In the genomic region with DNA sequence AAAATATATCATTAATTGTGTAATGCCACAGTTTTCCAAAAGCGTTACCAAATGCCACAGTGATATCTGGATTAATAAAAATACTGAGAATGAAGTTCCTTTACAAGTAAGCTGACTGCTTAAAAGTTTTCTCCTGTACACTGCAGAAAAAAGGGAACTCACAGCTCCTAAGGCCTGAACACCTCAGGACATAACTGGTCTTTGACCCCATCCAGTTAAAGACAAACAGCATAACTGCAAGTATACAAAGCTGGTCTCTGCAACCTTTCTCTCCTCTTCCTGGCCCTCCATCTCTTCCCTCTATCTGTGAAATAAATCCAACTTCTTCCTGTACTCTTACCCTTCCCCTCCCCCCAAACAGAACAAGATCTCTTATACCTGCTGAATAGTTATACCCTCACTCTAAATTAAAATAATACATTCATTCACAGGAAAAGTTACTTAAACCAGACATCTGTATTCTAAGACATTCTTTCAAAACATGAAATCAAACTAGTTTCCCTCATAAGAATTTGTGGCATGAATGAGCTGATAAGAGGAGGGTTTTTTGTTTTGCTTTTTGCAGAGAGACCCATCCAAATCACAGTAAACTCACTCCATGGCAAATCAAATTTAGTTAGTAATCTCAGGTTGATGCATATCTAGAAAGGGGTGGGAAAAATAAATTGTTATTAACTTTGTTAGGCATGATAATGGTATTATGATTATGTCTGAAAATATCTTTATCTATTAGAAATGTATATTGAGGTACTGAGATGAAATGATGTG, we compare ENCODE assay signal across 18 cellular contexts. TPM values are rescaled to one million over a fixed set of nuclear protein-coding genes. Genes with fewer than 3 reads are reported as not detected.
DNase-seq lines count a peak whose midpoint lies in the region; ATAC-seq, FAIRE-seq and TF ChIP-seq lines count a peak whose summit lies in the region.
"Had no signal": no experiment of that assay in that cellular context is flagged by ENCODE, and none has a peak within 500 bp of the region (broad histone marks: within the 10 kb centered on the region; RNA-seq: fewer than 3 reads in every experiment).

No MANE protein-coding gene starts in this region.

- no peaks in the 10 kb centered on the region for H3K27me3 Mint-ChIP-seq in CD4-positive, CD25-positive, alpha-beta regulatory T cell
- no peaks in the 10 kb centered on the region for H3K27me3 Mint-ChIP-seq in activated T-helper 17 cell treated with anti-CD3 and anti-CD28 coated beads, Interleukin-2, amount 50 U/mL, for 72 hours
- no peaks in the 10 kb centered on the region for H3K27me3 Mint-ChIP-seq in naive thymus-derived CD4-positive, alpha-beta T cell

- no peak for ATAC-seq in CD4-positive, CD25-positive, alpha-beta regulatory T cell (ENCODE audit: low read depth in 2 of 2)
- ATAC-seq in activated T-helper 17 cell treated with anti-CD3 and anti-CD28 coated beads, Interleukin-2, amount 50 U/mL, for 72 hours (replicated peaks): no peak
- no peak for ATAC-seq in naive thymus-derived CD4-positive, alpha-beta T cell
- ATAC-seq: mucosa of descending colon, Right ventricle myocardium inferior had no signal

- TF ChIP-seq POLR2A in GM12891 (IDR thresholded peaks at IDR 0.05; ENCODE audit: low read depth, low read length): no peak

- H3K36me3 Mint-ChIP-seq in CD4-positive, CD25-positive, alpha-beta regulatory T cell: no peaks in the 10 kb centered on the region
- peaks cover 8% of the 10 kb centered on the region for H3K36me3 Mint-ChIP-seq in activated T-helper 17 cell treated with anti-CD3 and anti-CD28 coated beads, Interleukin-2, amount 50 U/mL, for 72 hours (ENCODE audit: low read depth)
- peaks cover 0 to 8% (median 5%) of the 10 kb centered on the region in 5 donors for H3K36me3 Mint-ChIP-seq in naive thymus-derived CD4-positive, alpha-beta T cell

- H3K9me3 Mint-ChIP-seq in CD4-positive, CD25-positive, alpha-beta regulatory T cell: no peaks in the 10 kb centered on the region
- H3K9me3 Mint-ChIP-seq in activated T-helper 17 cell treated with anti-CD3 and anti-CD28 coated beads, Interleukin-2, amount 50 U/mL, for 72 hours: no peaks in the 10 kb centered on the region
- peaks cover 0 to 6% (median 0%) of the 10 kb centered on the region in 11 donors for H3K9me3 Mint-ChIP-seq in naive thymus-derived CD4-positive, alpha-beta T cell

- H3K4me3 Mint-ChIP-seq in CD4-positive, CD25-positive, alpha-beta regulatory T cell: peak overlapping the region; percentile 44 to 90 (median 74)
- H3K4me3 Mint-ChIP-seq in activated T-helper 17 cell treated with anti-CD3 and anti-CD28 coated beads, Interleukin-2, amount 50 U/mL, for 72 hours: peak overlapping the region; percentile 66
- peak overlapping the region; percentile 4 to 97 (median 36) for H3K4me3 Mint-ChIP-seq in naive thymus-derived CD4-positive, alpha-beta T cell

- no peak for DNase-seq in CD4-positive, CD25-positive, alpha-beta regulatory T cell
- no peak for DNase-seq in GM12891 (ENCODE audit: insufficient read length, low spot score)
- DNase-seq in naive thymus-derived CD4-positive, alpha-beta T cell: no peak
- DNase-seq in effector CD4-positive, alpha-beta T cell: no peak
- DNase-seq in ureter (ENCODE audit: low spot score): no peak
- no peak for DNase-seq in GM19238 (ENCODE audit: insufficient read length, low spot score)
- DNase-seq in RPMI8226: no peak
- DNase-seq: activated CD8-positive, alpha-beta memory T cell treated with anti-CD3 and anti-CD28 coated beads, Interleukin-2, amount 50 U/mL, for 4 hours; GOT3; mucosa of descending colon; stimulated activated CD4-positive, alpha-beta T cell treated with anti-CD3 and anti-CD28 coated beads, Interleukin-1b, Interleukin-23, amount 100 ng/mL, for 48 hours; stimulated activated CD8-positive, alpha-beta memory T cell treated with anti-CD3 and anti-CD28 coated beads, Interleukin-4, amount 100 ng/mL, for 48 hours had no signal

- POLR2A ChIA-PET in naive thymus-derived CD4-positive, alpha-beta T cell (lab: Charles Lee): interaction anchor here (1.0 to 7.5 kb wide), 7 partner anchors 22 to 126 kb away, joined by 3 to 113 read pairs (median 9); no protein-coding TSS in a partner anchor

- H3K9me3 ChIP-seq in CD4-positive, CD25-positive, alpha-beta regulatory T cell (ENCODE audit: control insufficient read depth in 2 of 2, low read length in 2 of 2): no peaks in the 10 kb centered on the region
- no peaks in the 10 kb centered on the region for H3K9me3 ChIP-seq in naive thymus-derived CD4-positive, alpha-beta T cell (ENCODE audit: control insufficient read depth in 2 of 3, low read length in 3 of 3)
- H3K9me3 ChIP-seq: ascending aorta; BLaER1 treated with 17β-estradiol and CSF1 and Interleukin-3, amounts not matched to agents 10 nM and 100 nM; mucosa of descending colon had no signal

- peak overlapping the region; percentile 68 for H3K4me3 ChIP-seq in CD4-positive, CD25-positive, alpha-beta regulatory T cell (ENCODE audit: low read depth, low read length)
- no peak overlapping the region for H3K4me3 ChIP-seq in naive thymus-derived CD4-positive, alpha-beta T cell (ENCODE audit: low read length)
- H3K4me3 ChIP-seq: BLaER1 treated with 17β-estradiol and CSF1 and Interleukin-3, amounts not matched to agents 10 nM and 100 nM; mucosa of descending colon had no signal

- H3K27ac Mint-ChIP-seq in CD4-positive, CD25-positive, alpha-beta regulatory T cell: peak overlapping the region; percentile 76 to 97 (median 80)
- H3K27ac Mint-ChIP-seq in activated T-helper 17 cell treated with anti-CD3 and anti-CD28 coated beads, Interleukin-2, amount 50 U/mL, for 72 hours: peak overlapping the region; percentile 41
- H3K27ac Mint-ChIP-seq in naive thymus-derived CD4-positive, alpha-beta T cell: peak overlapping the region; percentile 4 to 76 (median 40)

- H3K4me1 ChIP-seq in CD4-positive, CD25-positive, alpha-beta regulatory T cell (ENCODE audit: control insufficient read depth, insufficient read depth, low read length, poor library complexity, severe bottlenecking): peaks cover 79% of the 10 kb centered on the region
- peaks cover 23 to 41% of the 10 kb centered on the region in 2 donors for H3K4me1 ChIP-seq in naive thymus-derived CD4-positive, alpha-beta T cell (ENCODE audit: control insufficient read depth in 2 of 2, insufficient read depth in 2 of 2, low read length in 2 of 2)

- peak; percentile 9 for FAIRE-seq in GM12891 (lab: Jason Lieb, UNC)
- FAIRE-seq: frontal cortex, islet of Langerhans had no signal

- intact Hi-C loops in naive thymus-derived CD4-positive, alpha-beta T cell (cut with micrococcal nuclease): no loop called here

- H3K27ac ChIP-seq in CD4-positive, CD25-positive, alpha-beta regulatory T cell (ENCODE audit: insufficient read depth, low read length, poor library complexity, severe bottlenecking): peak overlapping the region; percentile 71
- H3K27ac ChIP-seq in naive thymus-derived CD4-positive, alpha-beta T cell (ENCODE audit: low read depth, low read length): peak overlapping the region; percentile 32
- H3K27ac ChIP-seq: BLaER1 treated with 17β-estradiol and CSF1 and Interleukin-3, amounts not matched to agents 10 nM and 100 nM had no signal

- peaks cover 35 to 57% (median 47%) of the 10 kb centered on the region in 4 donors for H3K4me1 Mint-ChIP-seq in CD4-positive, CD25-positive, alpha-beta regulatory T cell
- peaks cover 44% of the 10 kb centered on the region for H3K4me1 Mint-ChIP-seq in activated T-helper 17 cell treated with anti-CD3 and anti-CD28 coated beads, Interleukin-2, amount 50 U/mL, for 72 hours
- H3K4me1 Mint-ChIP-seq in naive thymus-derived CD4-positive, alpha-beta T cell: peaks cover 49 to 62% (median 57%) of the 10 kb centered on the region in 7 donors

- H3K27me3 ChIP-seq in CD4-positive, CD25-positive, alpha-beta regulatory T cell (ENCODE audit: control insufficient read depth, insufficient read depth, low read length): no peaks in the 10 kb centered on the region
- H3K27me3 ChIP-seq in naive thymus-derived CD4-positive, alpha-beta T cell (ENCODE audit: control insufficient read depth in 2 of 2, insufficient read depth in 2 of 2, low read length in 2 of 2): no peaks in the 10 kb centered on the region
- H3K27me3 ChIP-seq: ascending aorta; BLaER1 treated with 17β-estradiol and CSF1 and Interleukin-3, amounts not matched to agents 10 nM and 100 nM had no signal

- H3K36me3 ChIP-seq in CD4-positive, CD25-positive, alpha-beta regulatory T cell (ENCODE audit: control insufficient read depth, insufficient read depth, low read length): no peaks in the 10 kb centered on the region
- H3K36me3 ChIP-seq in naive thymus-derived CD4-positive, alpha-beta T cell (ENCODE audit: control insufficient read depth in 2 of 3, insufficient read depth in 3 of 3, low read length in 3 of 3): no peaks in the 10 kb centered on the region
- H3K36me3 ChIP-seq: ascending aorta; BLaER1 treated with 17β-estradiol and CSF1 and Interleukin-3, amounts not matched to agents 10 nM and 100 nM had no signal

- CTCF ChIA-PET in naive thymus-derived CD4-positive, alpha-beta T cell (lab: Charles Lee): interaction anchor here (0.8 to 9.1 kb wide), 14 partner anchors 8 to 99 kb away, joined by 3 to 175 read pairs (median 3); no protein-coding TSS in a partner anchor

TF ChIP-seq in GM12891, 5 proteins besides CTCF, POLR2A, EP300 and RAD21:
- TF ChIP-seq SPI1 (IDR thresholded peaks at IDR 0.05; ENCODE audit: low read depth, low read length) (no peak), POLR2AphosphoS5 (IDR thresholded peaks at IDR 0.05; ENCODE audit: low read depth, low read length) (no peak), PAX5 (IDR thresholded peaks at IDR 0.05; ENCODE audit: insufficient read depth, low read length, severe bottlenecking) (no peak), POU2F2 (IDR thresholded peaks at IDR 0.05; ENCODE audit: low read depth, low read length) (no peak), TAF1 (IDR thresholded peaks at IDR 0.05; ENCODE audit: low read depth, low read length) (no peak)

RNA-seq across cellular contexts. Expression of gene DIPK1A, which starts 2.9 kb away (rescaled TPM):
- total RNA-seq in CD4-positive, CD25-positive, alpha-beta regulatory T cell: 10.9 TPM
- polyA plus RNA-seq in CD4-positive, CD25-positive, alpha-beta regulatory T cell: 10 to 100 TPM; 13.0 to 19.6 (median 15.2) TPM
- polyA plus RNA-seq in GM12891 (2012; ENCODE audit: low read depth, missing spikeins): 1.7 TPM
- total RNA-seq in activated T-helper 17 cell treated with anti-CD3 and anti-CD28 coated beads, Interleukin-2, amount 50 U/mL, for 72 hours: 1 to 10 TPM; 6.5 to 8.6 TPM
- 10 to 100 TPM in 4 of 5 experiments, 1 to 10 TPM in 1; 9.9 to 15.8 (median 14.9) TPM for total RNA-seq in naive thymus-derived CD4-positive, alpha-beta T cell
- polyA plus RNA-seq in naive thymus-derived CD4-positive, alpha-beta T cell: 10 to 100 TPM; 17.3 to 21.9 TPM
- total RNA-seq in ureter: 8.9 TPM
